Comparison of ENCODE assay signal across 8 cellular contexts in the genomic region with DNA sequence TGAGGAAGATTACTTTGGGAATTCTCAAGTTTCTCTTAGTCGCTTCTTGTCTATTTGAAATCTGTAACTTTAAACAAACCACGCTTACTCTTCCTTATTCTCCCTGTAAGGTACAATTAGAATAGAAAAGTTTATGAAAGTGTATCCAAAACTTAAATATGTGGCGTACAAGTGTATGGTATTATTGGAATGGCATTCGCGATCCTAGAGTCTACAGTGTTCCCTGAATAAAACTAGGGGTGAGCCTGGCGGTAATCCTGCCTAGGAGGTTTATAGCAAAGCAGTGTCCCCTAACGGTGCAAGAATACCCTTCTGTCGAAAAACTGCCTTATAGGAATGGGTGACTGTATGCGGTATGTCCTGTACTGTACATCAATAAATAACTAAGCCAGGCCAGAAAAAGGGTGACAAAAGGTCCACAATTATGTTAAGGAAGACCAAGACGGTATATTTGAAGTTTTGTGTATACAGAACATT. TPM values are rescaled to one million over a fixed set of nuclear protein-coding genes. Genes with fewer than 3 reads are reported as not detected.
DNase-seq lines count a peak whose midpoint lies in the region; ATAC-seq and TF ChIP-seq lines count a peak whose summit lies in the region.

No MANE protein-coding gene starts in this region.

- peak overlapping the region; percentile 89 for H3K27ac Mint-ChIP-seq in activated naive CD4-positive, alpha-beta T cell treated with anti-CD3 and anti-CD28 coated beads for 36 hours
- H3K27ac Mint-ChIP-seq in activated CD4-positive, alpha-beta memory T cell treated with anti-CD3 and anti-CD28 coated beads, Interleukin-2, amount 10 ng/mL, durations not matched to agents 7 days and 5 days: peak overlapping the region; percentile 89

- H3K4me3 ChIP-seq in iPS-20b (ENCODE audit: low read length) (peak overlapping the region; percentile 87), testis (peak overlapping the region; percentile 87 to 96)

- no peak for DNase-seq in activated naive CD4-positive, alpha-beta T cell treated with anti-CD3 and anti-CD28 coated beads for 36 hours
- no peak for DNase-seq in activated naive CD4-positive, alpha-beta T cell treated with Interleukin-2 at 50 U/mL for 16 hours
- DNase-seq in activated CD4-positive, alpha-beta memory T cell treated with anti-CD3 and anti-CD28 coated beads, Interleukin-2, amount 10 ng/mL, durations not matched to agents 7 days and 5 days: no peak
- DNase-seq in testis (no peak), activated gamma-delta T cell (lab: John Stamatoyannopoulos, UW) (no peak), GDM1 (lab: John Stamatoyannopoulos, UW) (no peak)

- WGBS in testis, 2 donors: 2 to 4% methylated on average over 10 of the region's 10 CpGs

- no peaks in the 10 kb centered on the region for H3K9me3 ChIP-seq in iPS-20b (ENCODE audit: insufficient read depth, low read depth, low read length)
- H3K9me3 ChIP-seq in testis: no peaks in the 10 kb centered on the region

- intact Hi-C loops in activated naive CD4-positive, alpha-beta T cell treated with anti-CD3 and anti-CD28 coated beads for 36 hours (cut with micrococcal nuclease): loop anchor here (1.0 to 10.0 kb wide), 7 partner anchors 7 to 403 kb away; a partner anchor contains a TSS
- intact Hi-C loops in testis (cut with DNase I; ENCODE audit: low total_unique reads): no loop called here

- CTCF ChIA-PET in activated naive CD4-positive, alpha-beta T cell treated with anti-CD3 and anti-CD28 coated beads for 36 hours (lab: Charles Lee): no interaction called here
- CTCF ChIA-PET in activated CD4-positive, alpha-beta memory T cell treated with anti-CD3 and anti-CD28 coated beads, Interleukin-2, amount 10 ng/mL, durations not matched to agents 7 days and 5 days (lab: Charles Lee): no interaction called here

- H3K36me3 Mint-ChIP-seq in activated naive CD4-positive, alpha-beta T cell treated with anti-CD3 and anti-CD28 coated beads for 36 hours (ENCODE audit: low read depth): peaks cover 6% of the 10 kb centered on the region
- peaks cover 9% of the 10 kb centered on the region for H3K36me3 Mint-ChIP-seq in activated CD4-positive, alpha-beta memory T cell treated with anti-CD3 and anti-CD28 coated beads, Interleukin-2, amount 10 ng/mL, durations not matched to agents 7 days and 5 days (ENCODE audit: low read depth)

- H3K27me3 ChIP-seq in iPS-20b (ENCODE audit: insufficient read depth, low read length): peaks cover 33% of the 10 kb centered on the region
- no peaks in the 10 kb centered on the region for H3K27me3 ChIP-seq in testis

- POLR2A ChIA-PET in activated CD4-positive, alpha-beta memory T cell treated with anti-CD3 and anti-CD28 coated beads, Interleukin-2, amount 10 ng/mL, durations not matched to agents 7 days and 5 days (lab: Charles Lee): interaction anchor here (0.8 to 3.3 kb wide), 4 partner anchors 8 to 290 kb away, joined by 3 to 16 read pairs (median 8); a partner anchor contains a TSS

- H3K4me1 ChIP-seq in iPS-20b (ENCODE audit: insufficient read depth, low read length) (peaks cover 6% of the 10 kb centered on the region; the same call in 1 of the 2 replicates), testis (no peaks in the 10 kb centered on the region)

- peak overlapping the region; percentile 87 for H3K4me3 Mint-ChIP-seq in activated naive CD4-positive, alpha-beta T cell treated with anti-CD3 and anti-CD28 coated beads for 36 hours
- H3K4me3 Mint-ChIP-seq in activated CD4-positive, alpha-beta memory T cell treated with anti-CD3 and anti-CD28 coated beads, Interleukin-2, amount 10 ng/mL, durations not matched to agents 7 days and 5 days: peak overlapping the region; percentile 92

- no peaks in the 10 kb centered on the region for H3K9me3 Mint-ChIP-seq in activated naive CD4-positive, alpha-beta T cell treated with anti-CD3 and anti-CD28 coated beads for 36 hours
- no peaks in the 10 kb centered on the region for H3K9me3 Mint-ChIP-seq in activated CD4-positive, alpha-beta memory T cell treated with anti-CD3 and anti-CD28 coated beads, Interleukin-2, amount 10 ng/mL, durations not matched to agents 7 days and 5 days

- TF ChIP-seq CTCF in testis (IDR thresholded peaks at IDR 0.05): no peak

- ATAC-seq in HG03196 (IDR thresholded peaks at IDR 0.05; ENCODE audit: unreplicated experiment): no peak

- peaks cover 54% of the 10 kb centered on the region for H3K4me1 Mint-ChIP-seq in activated naive CD4-positive, alpha-beta T cell treated with anti-CD3 and anti-CD28 coated beads for 36 hours (ENCODE audit: low read depth)
- peaks cover 62% of the 10 kb centered on the region for H3K4me1 Mint-ChIP-seq in activated CD4-positive, alpha-beta memory T cell treated with anti-CD3 and anti-CD28 coated beads, Interleukin-2, amount 10 ng/mL, durations not matched to agents 7 days and 5 days

- H3K27ac ChIP-seq in iPS-20b (ENCODE audit: low read length) (no peak overlapping the region), testis (peak overlapping the region; percentile 69 to 88)

- peak overlapping the region; percentile 78; the same call in 1 of the 2 replicates for H3K9ac ChIP-seq in iPS-20b (ENCODE audit: low read depth, low read length)

- no peaks in the 10 kb centered on the region for H3K36me3 ChIP-seq in iPS-20b (ENCODE audit: insufficient read depth, low read depth, low read length)
- H3K36me3 ChIP-seq in testis (ENCODE audit: low read depth, missing control alignments): no peaks in the 10 kb centered on the region

- no peaks in the 10 kb centered on the region for H3K27me3 Mint-ChIP-seq in activated naive CD4-positive, alpha-beta T cell treated with anti-CD3 and anti-CD28 coated beads for 36 hours (ENCODE audit: low read depth)
- H3K27me3 Mint-ChIP-seq in activated CD4-positive, alpha-beta memory T cell treated with anti-CD3 and anti-CD28 coated beads, Interleukin-2, amount 10 ng/mL, durations not matched to agents 7 days and 5 days: no peaks in the 10 kb centered on the region

- no peak for TF ChIP-seq POLR2A in testis (IDR thresholded peaks at IDR 0.05)

RNA-seq across cellular contexts. Expression of a gene that starts 1.2 kb away (rescaled TPM):
- total RNA-seq in activated naive CD4-positive, alpha-beta T cell treated with anti-CD3 and anti-CD28 coated beads for 36 hours: 10 to 100 TPM; 36.4 to 37.7 TPM
- total RNA-seq in activated CD4-positive, alpha-beta memory T cell treated with anti-CD3 and anti-CD28 coated beads, Interleukin-2, amount 10 ng/mL, durations not matched to agents 7 days and 5 days: 10 to 100 TPM; 35.1 to 37.3 TPM
- 100 to 1,000 TPM; 157 to 161 TPM for total RNA-seq in testis
- 57.5 TPM for polyA plus RNA-seq in testis (ENCODE audit: insufficient read depth, low read depth, low replicate concordance)

RNA-seq across cellular contexts. Expression of a gene that starts 19.4 kb away (rescaled TPM):
- total RNA-seq in activated naive CD4-positive, alpha-beta T cell treated with anti-CD3 and anti-CD28 coated beads for 36 hours: 1 to 10 TPM; 7.0 to 7.2 TPM
- 1 to 10 TPM; 4.8 to 5.4 TPM for total RNA-seq in activated CD4-positive, alpha-beta memory T cell treated with anti-CD3 and anti-CD28 coated beads, Interleukin-2, amount 10 ng/mL, durations not matched to agents 7 days and 5 days
- total RNA-seq in testis: 10 to 100 TPM in 1 of 2 donors, 1 to 10 TPM in 1; 9.4 to 14.1 TPM
- 12.3 TPM for polyA plus RNA-seq in testis (ENCODE audit: insufficient read depth, low read depth, low replicate concordance)

Comparison
In these comparisons a context has a peak if more than half of its experiments do, and no peak if none do; other contexts are left out.
1. RNA of a gene that starts 1.2 kb away (total RNA-seq): 157 to 161 TPM in testis; 36.4 to 37.7 TPM in activated naive CD4-positive, alpha-beta T cell treated with anti-CD3 and anti-CD28 coated beads for 36 hours and 35.1 to 37.3 TPM in activated CD4-positive, alpha-beta memory T cell treated with anti-CD3 and anti-CD28 coated beads, Interleukin-2, amount 10 ng/mL, durations not matched to agents 7 days and 5 days; every median in the first group is over 4 times any median in the second.